Comparison of ENCODE assay signal across 28 cellular contexts in genomic region chrX:17525266-17525665, GRCh38.
A peak's percentile ranks its signal among the peaks of the same experiment; 100 is the strongest.
DNase-seq lines count a peak whose midpoint lies in the region; ATAC-seq, FAIRE-seq and TF ChIP-seq lines count a peak whose summit lies in the region.
"Had no signal": no experiment of that assay in that cellular context is flagged by ENCODE, and none has a peak within 500 bp of the region (broad histone marks: within the 10 kb centered on the region; RNA-seq: fewer than 3 reads in every experiment).

No MANE protein-coding gene starts in this region.

- no peak overlapping the region for H2BK120ac ChIP-seq in mesenchymal stem cell (ENCODE audit: low read depth, low read length)

- ATAC-seq in activated T-cell treated with anti-CD3 and anti-CD28 coated beads, Interleukin-2, amount 50 U/mL, for 4 hours, result no peak
- ATAC-seq in GM21619 (IDR thresholded peaks at IDR 0.05; ENCODE audit: unreplicated experiment) (no peak), HG03460 (IDR thresholded peaks at IDR 0.05; ENCODE audit: unreplicated experiment) (no peak)
- ATAC-seq: A549, HCT116, HepG2, Panc1 had no signal

- H3K4ac ChIP-seq in mesenchymal stem cell (ENCODE audit: low read depth in 1 of 2, low read length in 2 of 2), result no peak overlapping the region

- H3K4me1 ChIP-seq in GM23248 (ENCODE audit: insufficient read depth), result peaks cover 37% of the 10 kb centered on the region
- peaks cover 15% of the 10 kb centered on the region for H3K4me1 ChIP-seq in mesenchymal stem cell (ENCODE audit: control insufficient read depth, insufficient read depth, low read depth, low read length)
- peaks cover 0 to 4% of the 10 kb centered on the region in 2 donors for H3K4me1 ChIP-seq in small intestine (ENCODE audit: control insufficient read depth in 2 of 2, insufficient read depth in 1 of 2, low read depth in 1 of 2, low read length in 1 of 2)
- H3K4me1 ChIP-seq in A673 (ENCODE audit: insufficient read depth, low read length, poor library complexity, severe bottlenecking), result no peaks in the 10 kb centered on the region
- H3K4me1 ChIP-seq: Caco-2 had no signal

- H3K4me3 Mint-ChIP-seq in activated T-cell treated with anti-CD3 and anti-CD28 coated beads, Interleukin-2, amount 50 U/mL, for 4 hours, result no peak overlapping the region
- H3K4me3 Mint-ChIP-seq: CD4-positive, alpha-beta memory T cell had no signal

- H3K9me3 ChIP-seq in GM23248 (ENCODE audit: low read depth), result no peaks in the 10 kb centered on the region
- H3K9me3 ChIP-seq in mesenchymal stem cell (ENCODE audit: control insufficient read depth, low read length), result no peaks in the 10 kb centered on the region
- H3K9me3 ChIP-seq in small intestine (ENCODE audit: control insufficient read depth, low read depth), result no peaks in the 10 kb centered on the region
- H3K9me3 ChIP-seq in A673 (ENCODE audit: low read depth, low read length, poor library complexity, severe bottlenecking), result no peaks in the 10 kb centered on the region
- H3K9me3 ChIP-seq: A549; BLaER1 treated with 17β-estradiol and CSF1 and Interleukin-3, amounts not matched to agents 10 nM and 100 nM; Caco-2 had no signal

- H3F3A ChIP-seq in GM23248 (ENCODE audit: insufficient read depth), result no peaks in the 10 kb centered on the region

- H3K36me3 Mint-ChIP-seq in activated T-cell treated with anti-CD3 and anti-CD28 coated beads, Interleukin-2, amount 50 U/mL, for 4 hours (ENCODE audit: insufficient read depth), result no peaks in the 10 kb centered on the region
- H3K36me3 Mint-ChIP-seq: CD4-positive, alpha-beta memory T cell had no signal

- TF ChIP-seq CTCF in fibroblast of mammary gland (conservative IDR thresholded peaks at IDR 0.05; ENCODE audit: control insufficient read depth, insufficient read depth, low read depth, low read length), result no peak
- TF ChIP-seq CTCF in A673 (conservative IDR thresholded peaks at IDR 0.05; ENCODE audit: low read depth, low read length), result no peak

- in situ Hi-C loops in GM23248 (cut with MboI), result loop anchor here (25.0 kb wide), 1 partner anchor 288 kb away; no protein-coding TSS in a partner anchor

- peaks cover 3% of the 10 kb centered on the region for H3K4me1 Mint-ChIP-seq in activated T-cell treated with anti-CD3 and anti-CD28 coated beads, Interleukin-2, amount 50 U/mL, for 4 hours (ENCODE audit: low read depth)
- H3K4me1 Mint-ChIP-seq: CD4-positive, alpha-beta memory T cell had no signal

- H2BK12ac ChIP-seq in mesenchymal stem cell (ENCODE audit: low read length in 2 of 2), result no peak overlapping the region

- H3K27ac ChIP-seq in GM23248 (peak overlapping the region; percentile 67), mesenchymal stem cell (ENCODE audit: low read length, poor library complexity, severe bottlenecking) (no peak overlapping the region), small intestine (ENCODE audit: low read depth in 1 of 2, low read length in 1 of 2) (no peak overlapping the region), A673 (ENCODE audit: low read depth, low read length, poor library complexity, severe bottlenecking) (no peak overlapping the region)
- H3K27ac ChIP-seq: A549, HL-60 had no signal

- no peaks in the 10 kb centered on the region for H3K27me3 Mint-ChIP-seq in activated T-cell treated with anti-CD3 and anti-CD28 coated beads, Interleukin-2, amount 50 U/mL, for 4 hours (ENCODE audit: low read depth)
- H3K27me3 Mint-ChIP-seq: CD4-positive, alpha-beta memory T cell had no signal

- no peaks in the 10 kb centered on the region for H3K9me3 Mint-ChIP-seq in activated T-cell treated with anti-CD3 and anti-CD28 coated beads, Interleukin-2, amount 50 U/mL, for 4 hours
- H3K9me3 Mint-ChIP-seq: CD4-positive, alpha-beta memory T cell had no signal

- DNase-seq in GM23248 (no peak), fibroblast of mammary gland (ENCODE audit: low read depth) (peak; percentile 23), mesenchymal stem cell (no peak), small intestine (no peak), A673 (ENCODE audit: low spot score) (no peak)
- no peak for DNase-seq in activated T-cell treated with anti-CD3 and anti-CD28 coated beads, Interleukin-2, amount 50 U/mL, for 4 hours
- DNase-seq: Caco-2; CD4-positive, alpha-beta memory T cell; DMS 273 treated with DMSO at 0.1 percent for 48 hours; DMS79 treated with DMSO at 0.1 percent for 48 hours; GOT3; KBM-7; MM.1S; NCI-H1092; NCI-H146; NCI-H2029; NCI-H226; NCI-H524; NCI-H774 had no signal

- peak overlapping the region; percentile 34 for H3K4me2 ChIP-seq in GM23248 (ENCODE audit: unreplicated experiment)
- no peak overlapping the region for H3K4me2 ChIP-seq in mesenchymal stem cell (ENCODE audit: low read length, poor library complexity, severe bottlenecking)

- H3K36me3 ChIP-seq in GM23248 (ENCODE audit: low read depth) (no peaks in the 10 kb centered on the region), mesenchymal stem cell (ENCODE audit: control insufficient read depth in 1 of 2, insufficient read depth in 2 of 2, low read depth in 1 of 2, low read length in 2 of 2) (no peaks in the 10 kb centered on the region), small intestine (ENCODE audit: control insufficient read depth in 2 of 2, insufficient read depth in 2 of 2, low read length in 2 of 2) (no peaks in the 10 kb centered on the region), A673 (ENCODE audit: insufficient read depth, low read length, poor library complexity, severe bottlenecking) (no peaks in the 10 kb centered on the region)
- H3K36me3 ChIP-seq: BLaER1 treated with 17β-estradiol and CSF1 and Interleukin-3, amounts not matched to agents 10 nM and 100 nM had no signal

- peaks cover 6% of the 10 kb centered on the region; the same call in 1 of the 2 replicates for H3K79me2 ChIP-seq in GM23248 (ENCODE audit: insufficient read depth)

- no peak overlapping the region for H2AFZ ChIP-seq in GM23248
- no peak overlapping the region for H2AFZ ChIP-seq in mesenchymal stem cell (ENCODE audit: low read depth, low read length)

- POLR2A ChIA-PET in A673 (lab: Charles Lee; ENCODE audit: low non-redundant PET), result no interaction called here

- CTCF ChIA-PET in A673 (lab: Charles Lee), result no interaction called here

- peaks cover 11% of the 10 kb centered on the region for H3K79me1 ChIP-seq in mesenchymal stem cell (replicated peaks; ENCODE audit: low read length, poor library complexity, severe bottlenecking)

- 0 out of 2 replicates have a peak overlapping the region, but pooled peaks have one; percentile 28 for H3K9ac ChIP-seq in GM23248
- peak overlapping the region; percentile 67 for H3K9ac ChIP-seq in mesenchymal stem cell (ENCODE audit: low read length)
- H3K9ac ChIP-seq: BLaER1 treated with 17β-estradiol and CSF1 and Interleukin-3, amounts not matched to agents 10 nM and 100 nM had no signal

- no TSS peak for BruUV-seq in A673 (replicated peaks; lab: Mats Ljungman, UMichigan)

- no peak overlapping the region for H4K91ac ChIP-seq in mesenchymal stem cell (ENCODE audit: low read length)

- no peak overlapping the region for H3K14ac ChIP-seq in mesenchymal stem cell (ENCODE audit: low read length in 2 of 2)

- H4K8ac ChIP-seq in mesenchymal stem cell (ENCODE audit: low read length), result no peak overlapping the region

- H3K4me3 ChIP-seq in GM23248, result peak overlapping the region; percentile 35; the same call in 1 of the 2 replicates
- no peak overlapping the region for H3K4me3 ChIP-seq in fibroblast of mammary gland (ENCODE audit: control insufficient read depth, low read depth, low read length)
- no peak overlapping the region for H3K4me3 ChIP-seq in mesenchymal stem cell (ENCODE audit: insufficient read depth in 1 of 2, low read depth in 1 of 2, low read length in 2 of 2)
- no peak overlapping the region for H3K4me3 ChIP-seq in small intestine (ENCODE audit: low read depth in 1 of 2, low read length in 2 of 2)
- H3K4me3 ChIP-seq in A673 (ENCODE audit: low read depth, low read length, poor library complexity, severe bottlenecking), result no peak overlapping the region
- H3K4me3 ChIP-seq: A549; BLaER1 treated with 17β-estradiol and CSF1 and Interleukin-3, amounts not matched to agents 10 nM and 100 nM had no signal

- H3K9me2 ChIP-seq in GM23248 (ENCODE audit: insufficient read depth), result no peaks in the 10 kb centered on the region

- H3K23ac ChIP-seq in mesenchymal stem cell (ENCODE audit: low read length in 2 of 2), result no peak overlapping the region

- 4 to 9% methylated on average over 1 of the region's 1 CpG for WGBS in GM23248 (ENCODE audit: low coverage in 1 of 2, low lambda C conversion rate in 2 of 2, missing lambda C conversion rate in 2 of 2), 2 experiments
- no CpG with 5 or more reads among the region's 1 CpG for WGBS in mesenchymal stem cell
- 52 to 73% (median 58%) methylated on average over 1 of the region's 1 CpG for WGBS in small intestine, 3 donors

- no peak overlapping the region for H2BK5ac ChIP-seq in mesenchymal stem cell (ENCODE audit: low read depth, low read length, poor library complexity, severe bottlenecking)

- H3K27me3 ChIP-seq in GM23248 (replicated peaks; ENCODE audit: insufficient read depth) (no peaks in the 10 kb centered on the region), mesenchymal stem cell (ENCODE audit: control insufficient read depth in 1 of 2, insufficient read depth in 1 of 2, low read length in 2 of 2) (peaks cover 0 to 10% of the 10 kb centered on the region in 2 experiments), small intestine (ENCODE audit: control insufficient read depth in 2 of 2, insufficient read depth in 2 of 2, low read length in 2 of 2) (no peaks in the 10 kb centered on the region), A673 (replicated peaks; ENCODE audit: insufficient read depth, low read depth, low read length, poor library complexity) (no peaks in the 10 kb centered on the region)

- FAIRE-seq in small intestine (lab: Jason Lieb, UNC), result peak; percentile 76
- FAIRE-seq: GM12891, HepG2 had no signal

- no peak overlapping the region for H2BK15ac ChIP-seq in mesenchymal stem cell (ENCODE audit: low read depth, poor library complexity, severe bottlenecking)

- H2AK5ac ChIP-seq in mesenchymal stem cell (ENCODE audit: low read length, severe bottlenecking), result no peak overlapping the region

- no peak overlapping the region for H3K18ac ChIP-seq in mesenchymal stem cell (ENCODE audit: low read depth in 1 of 2, low read length in 2 of 2)

- H4K20me1 ChIP-seq in GM23248 (ENCODE audit: insufficient read depth), result no peaks in the 10 kb centered on the region

- intact Hi-C loops in A673 (cut with micrococcal nuclease; ENCODE audit: unreplicated experiment), result no loop called here
